14 cellular contexts compared by ENCODE assay signal in the genomic region with DNA sequence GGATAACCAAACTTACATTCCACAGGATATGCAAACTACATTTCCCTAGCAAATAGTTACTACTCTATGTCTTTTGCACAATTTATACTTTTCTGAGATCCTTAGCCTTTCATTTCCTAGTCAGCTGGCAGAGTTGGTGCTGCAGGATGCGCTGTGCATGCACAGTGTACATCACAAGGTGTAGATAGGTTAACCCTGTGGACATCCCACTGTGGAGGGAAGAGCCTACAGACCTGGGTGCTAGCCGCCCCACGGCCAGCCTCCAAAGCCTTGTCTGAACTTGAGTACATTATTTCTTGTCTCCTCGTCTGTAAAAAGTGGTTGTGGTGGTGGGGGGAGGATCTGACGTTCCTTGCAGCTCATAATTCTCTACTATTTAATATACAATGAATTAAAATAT. TPM values are rescaled to one million over a fixed set of nuclear protein-coding genes. Genes with fewer than 3 reads are reported as not detected.
DNase-seq lines count a peak whose midpoint lies in the region; ATAC-seq and TF ChIP-seq lines count a peak whose summit lies in the region.
"Had no signal": no experiment of that assay in that cellular context is flagged by ENCODE, and none has a peak within 500 bp of the region (broad histone marks: within the 10 kb centered on the region; RNA-seq: fewer than 3 reads in every experiment).

No MANE protein-coding gene starts in this region.

- no peaks in the 10 kb centered on the region for H3K9me3 Mint-ChIP-seq in CD4-positive, alpha-beta T cell
- H3K9me3 Mint-ChIP-seq in natural killer cell = no peaks in the 10 kb centered on the region

- in situ Hi-C loops in KBM-7 (cut with MboI; ENCODE audit: low pct_unique_long_range_greater_than_20kb, low sequenced_read_pairs) = no loop called here

- no peak for DNase-seq in CD4-positive, alpha-beta T cell
- peak; percentile 16 for DNase-seq in NCI-H526 treated with DMSO at 0.1 percent for 48 hours (lab: John Stamatoyannopoulos, UW)
- DNase-seq in coronary artery (ENCODE audit: low spot score) = no peak
- DNase-seq in natural killer cell = no peak
- no peak for DNase-seq in BE2C
- DNase-seq in KBM-7 = no peak
- no peak for DNase-seq in ascending aorta (ENCODE audit: low spot score in 2 of 2)
- no peak for DNase-seq in NCI-H510A (lab: John Stamatoyannopoulos, UW)
- DNase-seq: amniotic stem cell, NCI-H2227 treated with DMSO at 0.1 percent for 48 hours, nucleus accumbens, RPMI8226, tibial artery had no signal

- H3K9me3 ChIP-seq in CD4-positive, alpha-beta T cell (ENCODE audit: control insufficient read depth, low read length) = no peaks in the 10 kb centered on the region
- H3K9me3 ChIP-seq in BE2C (no peaks in the 10 kb centered on the region), ascending aorta (no peaks in the 10 kb centered on the region)
- H3K9me3 ChIP-seq: tibial artery had no signal

- H3K4me1 ChIP-seq in BE2C = no peaks in the 10 kb centered on the region
- H3K4me1 ChIP-seq in ascending aorta = no peaks in the 10 kb centered on the region

- H3K27ac Mint-ChIP-seq in CD4-positive, alpha-beta T cell = peak overlapping the region; percentile 93
- H3K27ac Mint-ChIP-seq in natural killer cell = peak overlapping the region; percentile 87 to 93

- ATAC-seq in CD4-positive, alpha-beta T cell (ENCODE audit: poor library complexity) = no peak
- no peak for ATAC-seq in natural killer cell
- ATAC-seq: HCT116 had no signal

- intact Hi-C loops in CD4-positive, alpha-beta T cell (cut with DNase I, micrococcal nuclease) = no loop called here
- intact Hi-C loops in natural killer cell (cut with micrococcal nuclease) (no loop called here), ascending aorta (cut with DNase I) (no loop called here)

- H3K4me3 ChIP-seq in coronary artery (peak overlapping the region; percentile 56), BE2C (ENCODE audit: low read depth, low read length) (no peak overlapping the region), ascending aorta (no peak overlapping the region)
- H3K4me3 ChIP-seq: tibial artery had no signal

- TF ChIP-seq CTCF in CD4-positive, alpha-beta T cell (IDR thresholded peaks at IDR 0.05) = no peak
- TF ChIP-seq CTCF in coronary artery (IDR thresholded peaks at IDR 0.05) = no peak
- TF ChIP-seq CTCF in natural killer cell (IDR thresholded peaks at IDR 0.05) = no peak
- TF ChIP-seq CTCF in BE2C (IDR thresholded peaks at IDR 0.05; ENCODE audit: low read depth, low read length) = no peak
- TF ChIP-seq CTCF in ascending aorta (IDR thresholded peaks at IDR 0.05) = no peak

- no peaks in the 10 kb centered on the region for H3K27me3 Mint-ChIP-seq in CD4-positive, alpha-beta T cell
- no peaks in the 10 kb centered on the region for H3K27me3 Mint-ChIP-seq in natural killer cell (ENCODE audit: low read depth in 2 of 2)

- CTCF ChIA-PET in CD4-positive, alpha-beta T cell (lab: Charles Lee) = interaction anchor here (1.2 to 2.8 kb wide), 3 partner anchors 11 to 77 kb away, joined by 3 to 14 read pairs (median 8); no protein-coding TSS in a partner anchor

- no peaks in the 10 kb centered on the region for H3K36me3 ChIP-seq in BE2C
- no peaks in the 10 kb centered on the region for H3K36me3 ChIP-seq in ascending aorta
- H3K36me3 ChIP-seq: tibial artery had no signal

- POLR2A ChIA-PET in CD4-positive, alpha-beta T cell (lab: Charles Lee) = interaction anchor here (1.0 kb wide), 2 partner anchors 27 to 43 kb away, joined by 3 to 4 read pairs; no protein-coding TSS in a partner anchor

- H3K27me3 ChIP-seq in CD4-positive, alpha-beta T cell (ENCODE audit: control insufficient read depth, insufficient read depth, low read length) = no peaks in the 10 kb centered on the region
- H3K27me3 ChIP-seq in BE2C = peaks cover 4% of the 10 kb centered on the region; the same call in 1 of the 2 replicates
- H3K27me3 ChIP-seq in ascending aorta = no peaks in the 10 kb centered on the region
- H3K27me3 ChIP-seq: tibial artery had no signal

- peaks cover 93% of the 10 kb centered on the region for H3K4me1 Mint-ChIP-seq in CD4-positive, alpha-beta T cell (ENCODE audit: low read depth)
- H3K4me1 Mint-ChIP-seq in natural killer cell = peaks cover 69 to 87% of the 10 kb centered on the region in 2 donors

- H3K36me3 Mint-ChIP-seq in CD4-positive, alpha-beta T cell (ENCODE audit: low read depth) = peaks cover 45% of the 10 kb centered on the region
- H3K36me3 Mint-ChIP-seq in natural killer cell = peaks cover 3% of the 10 kb centered on the region

- H3K4me3 Mint-ChIP-seq in CD4-positive, alpha-beta T cell = peak overlapping the region; percentile 79
- H3K4me3 Mint-ChIP-seq in natural killer cell = peak overlapping the region; percentile 85

- peak overlapping the region; percentile 53 for H3K27ac ChIP-seq in CD4-positive, alpha-beta T cell (ENCODE audit: low read depth, low read length)
- H3K27ac ChIP-seq in coronary artery = peak overlapping the region in 1 of 2 donors; percentile 25
- H3K27ac ChIP-seq in ascending aorta = no peak overlapping the region
- H3K27ac ChIP-seq: tibial artery had no signal

RNA-seq across cellular contexts. Expression of a gene that starts 3.5 kb away (rescaled TPM):
- total RNA-seq in CD4-positive, alpha-beta T cell = 1 to 10 TPM; 9.2 to 9.5 TPM
- total RNA-seq in natural killer cell = 10 to 100 TPM in 2 of 3 donors, 1 to 10 TPM in 1; 9.5 to 27.7 (median 18.4) TPM
- 0.45 TPM for polyA plus RNA-seq in BE2C (2012; ENCODE audit: insufficient read depth, insufficient read length, low read depth)
- total RNA-seq in ascending aorta = 89.8 TPM
